Comparison of ENCODE assay signal across 11 cellular contexts in genomic region chr9:103089357-103089756, GRCh38.
"Had no signal": no experiment of that assay in that cellular context is flagged by ENCODE, and none has a peak within 500 bp of the region (broad histone marks: within the 10 kb centered on the region; RNA-seq: fewer than 3 reads in every experiment).

No MANE protein-coding gene starts in this region.

- H3K36me3 ChIP-seq: HAP-1 had no signal

- ATAC-seq: GM23338, HCT116 had no signal

- H3K4me3 ChIP-seq: GM23248, GM23338, HAP-1 had no signal

- H2AFZ ChIP-seq: GM23248, GM23338 had no signal

- H3K4me2 ChIP-seq: GM23338 had no signal

- H3K9ac ChIP-seq: GM23248 had no signal

- H3K4me1 ChIP-seq: HAP-1 had no signal

- H3K9me3 ChIP-seq: HAP-1 had no signal

- DNase-seq: GM23248, GOT3, H7, H9, HCEC 1CT, HFFc6 had no signal

- H3K27ac ChIP-seq: GM23248 had no signal

- FAIRE-seq: H1, H54 had no signal
